In the genomic region with DNA sequence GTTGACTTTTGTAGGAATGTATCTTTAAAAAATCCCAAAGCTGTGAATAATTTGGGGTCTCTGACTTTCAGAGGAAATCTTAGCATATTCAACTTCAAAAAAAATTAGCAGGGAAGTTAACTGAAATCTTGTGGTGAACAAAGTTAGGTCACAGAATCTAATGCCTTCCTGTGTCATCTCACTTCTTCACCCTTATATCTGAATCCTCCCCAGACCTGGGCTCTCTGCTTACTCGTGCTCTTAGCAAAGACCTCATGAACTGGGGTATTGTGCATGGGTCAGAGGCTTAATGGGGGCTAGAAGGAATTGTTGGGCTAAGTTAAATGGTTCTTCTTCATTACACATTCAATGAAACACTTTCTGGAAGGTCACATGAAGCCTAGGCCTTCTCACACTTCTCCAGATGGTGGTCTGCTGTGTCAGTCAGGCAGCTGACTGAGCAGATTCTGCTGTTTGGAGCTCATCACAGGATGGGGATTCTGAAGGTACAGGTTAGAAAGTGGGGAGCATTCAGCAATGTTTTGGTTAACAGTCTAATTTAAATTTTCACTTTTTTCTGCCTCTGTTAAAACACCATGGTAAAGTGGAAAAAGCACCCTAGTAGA, we compare ENCODE assay signal across 21 cellular contexts.
DNase-seq lines count a peak whose midpoint lies in the region; ATAC-seq, FAIRE-seq and TF ChIP-seq lines count a peak whose summit lies in the region.
"Had no signal": no experiment of that assay in that cellular context is flagged by ENCODE, and none has a peak within 500 bp of the region (broad histone marks: within the 10 kb centered on the region; RNA-seq: fewer than 3 reads in every experiment).

No MANE protein-coding gene starts in this region.

- in situ Hi-C loops in HepG2 (cut with HindIII; ENCODE audit: extremely low pct_ligation_motif_present, low pct_unique_long_range_greater_than_20kb): no loop called here
- in situ Hi-C loops in IMR-90 (cut with MboI; ENCODE audit: low sequenced_read_pairs): no loop called here

- dilution Hi-C loops in IMR-90 (cut with HindIII; ENCODE audit: low sequenced_read_pairs, unreplicated experiment): no loop called here

- no peak overlapping the region for H4K5ac ChIP-seq in IMR-90 (ENCODE audit: low read depth, low read length)

- peaks cover 38 to 39% of the 10 kb centered on the region in 2 donors for H3K4me1 Mint-ChIP-seq in immature natural killer cell
- H3K4me1 Mint-ChIP-seq: B cell had no signal

- no peak overlapping the region for H2AK5ac ChIP-seq in IMR-90 (ENCODE audit: low read depth, low read length)

- POLR2A ChIA-PET in HepG2 (lab: Yijun Ruan, JAX): no interaction called here
- POLR2A ChIA-PET in IMR-90 (lab: Charles Lee; ENCODE audit: unreplicated experiment): no interaction called here

- H3K27ac Mint-ChIP-seq in immature natural killer cell: peak overlapping the region; percentile 36 to 81 (median 60)
- H3K27ac Mint-ChIP-seq: B cell; CD4-positive, alpha-beta T cell; CD8-positive, alpha-beta T cell had no signal

- ATAC-seq in HepG2 (no peak), right lobe of liver (no peak), IMR-90 (ENCODE audit: low read depth) (no peak), GM19035 (IDR thresholded peaks at IDR 0.05; ENCODE audit: unreplicated experiment) (no peak), HG03342 (IDR thresholded peaks at IDR 0.05; ENCODE audit: unreplicated experiment) (no peak)
- ATAC-seq: A549; CD8-positive, alpha-beta T cell had no signal

- FAIRE-seq in HepG2 (lab: Jason Lieb, UNC): no peak
- FAIRE-seq: A549, D721Med, G401.6, GM12891 had no signal

- H4K20me1 ChIP-seq in HepG2 (ENCODE audit: insufficient read depth, low read length) (no peaks in the 10 kb centered on the region), IMR-90 (ENCODE audit: insufficient read depth, low read length) (no peaks in the 10 kb centered on the region)
- H4K20me1 ChIP-seq: BLaER1 treated with 17β-estradiol and CSF1 and Interleukin-3, amounts not matched to agents 10 nM and 100 nM had no signal

- no peak for TF ChIP-seq CTCF in HepG2 (CRISPR knock-in tag; IDR thresholded peaks at IDR 0.05)
- no peak for TF ChIP-seq CTCF in right lobe of liver (IDR thresholded peaks at IDR 0.05)
- TF ChIP-seq CTCF in IMR-90 (conservative IDR thresholded peaks at IDR 0.05; ENCODE audit: low read depth, low read length): no peak

- H3K9ac ChIP-seq in HepG2 (ENCODE audit: insufficient read depth, low read depth, low read length) (no peak overlapping the region), IMR-90 (ENCODE audit: low read depth, low read length) (no peak overlapping the region)
- H3K9ac ChIP-seq: BLaER1 treated with 17β-estradiol and CSF1 and Interleukin-3, amounts not matched to agents 10 nM and 100 nM had no signal

- no peak overlapping the region for H3K14ac ChIP-seq in IMR-90 (replicated peaks; ENCODE audit: low read depth, low read length)

- H2BK5ac ChIP-seq in IMR-90 (ENCODE audit: low read depth, low read length, poor library complexity, severe bottlenecking): no peak overlapping the region

- H3K79me1 ChIP-seq in IMR-90 (ENCODE audit: low read depth in 1 of 2, low read length in 2 of 2): no peaks in the 10 kb centered on the region

- H3K79me2 ChIP-seq in HepG2 (ENCODE audit: insufficient read depth, low read length): no peaks in the 10 kb centered on the region

- H3K4me3 Mint-ChIP-seq in immature natural killer cell: peak overlapping the region; percentile 20 to 72 (median 57)
- H3K4me3 Mint-ChIP-seq: B cell; CD4-positive, alpha-beta T cell; CD8-positive, alpha-beta T cell had no signal

- no peak overlapping the region for H2BK15ac ChIP-seq in IMR-90 (ENCODE audit: low read depth, low read length)

- H3K56ac ChIP-seq in IMR-90 (ENCODE audit: extremely low read depth, insufficient read depth, low read length): no peak overlapping the region

- peaks cover 0 to 9% (median 0%) of the 10 kb centered on the region in 6 donors for H3K9me3 Mint-ChIP-seq in immature natural killer cell
- H3K9me3 Mint-ChIP-seq: CD4-positive, alpha-beta T cell had no signal

- H3K27me3 ChIP-seq in HepG2 (ENCODE audit: control insufficient read depth in 1 of 2, insufficient read depth in 2 of 2, low read length in 2 of 2): no peaks in the 10 kb centered on the region
- H3K27me3 ChIP-seq in right lobe of liver: no peaks in the 10 kb centered on the region
- no peaks in the 10 kb centered on the region; the same call in 1 of the 2 replicates for H3K27me3 ChIP-seq in IMR-90 (ENCODE audit: control insufficient read depth, insufficient read depth, low read length)
- H3K27me3 ChIP-seq: BLaER1 treated with 17β-estradiol and CSF1 and Interleukin-3, amounts not matched to agents 10 nM and 100 nM had no signal

- no peak overlapping the region for H4K91ac ChIP-seq in IMR-90 (ENCODE audit: insufficient read depth, low read depth, low read length)

- H3K36me3 Mint-ChIP-seq in immature natural killer cell: peaks cover 0 to 3% (median 3%) of the 10 kb centered on the region in 3 donors
- H3K36me3 Mint-ChIP-seq: CD8-positive, alpha-beta T cell had no signal

- H3K4me3 ChIP-seq in HepG2 (replicated peaks in 1 of 3; ENCODE audit: insufficient read depth in 1 of 3, low read depth in 2 of 3, low read length in 3 of 3) (no peak overlapping the region), right lobe of liver (no peak overlapping the region), IMR-90 (ENCODE audit: insufficient read depth, low read depth, low read length) (no peak overlapping the region)
- H3K4me3 ChIP-seq: A549; BLaER1 treated with 17β-estradiol and CSF1 and Interleukin-3, amounts not matched to agents 10 nM and 100 nM had no signal

- no peak overlapping the region for H4K8ac ChIP-seq in IMR-90 (ENCODE audit: low read depth in 2 of 2, low read length in 2 of 2)

- no peaks in the 10 kb centered on the region for H3K36me3 ChIP-seq in HepG2 (replicated peaks in 1 of 2; ENCODE audit: control insufficient read depth in 1 of 2, insufficient read depth in 2 of 2, low read length in 2 of 2)
- no peaks in the 10 kb centered on the region for H3K36me3 ChIP-seq in right lobe of liver
- no peaks in the 10 kb centered on the region for H3K36me3 ChIP-seq in IMR-90 (ENCODE audit: control insufficient read depth, insufficient read depth, low read length)
- H3K36me3 ChIP-seq: BLaER1 treated with 17β-estradiol and CSF1 and Interleukin-3, amounts not matched to agents 10 nM and 100 nM had no signal

- H3K18ac ChIP-seq in IMR-90 (ENCODE audit: low read depth, low read length): no peak overlapping the region

- BruUV-seq in HepG2 (replicated peaks; lab: Mats Ljungman, UMichigan) (no TSS peak), IMR-90 (replicated peaks; lab: Mats Ljungman, UMichigan) (no TSS peak)

- H3K4me2 ChIP-seq in HepG2 (ENCODE audit: low read depth, low read length) (no peak overlapping the region), IMR-90 (ENCODE audit: low read depth, low read length) (no peak overlapping the region)
- H3K4me2 ChIP-seq: A549; BLaER1 treated with 17β-estradiol and CSF1 and Interleukin-3, amounts not matched to agents 10 nM and 100 nM had no signal

- H2BK120ac ChIP-seq in IMR-90 (ENCODE audit: low read depth, low read length): no peak overlapping the region

- TF ChIP-seq EP300 in HepG2 (IDR thresholded peaks at IDR 0.05; ENCODE audit: low read depth in 2 of 2, low read length in 2 of 2) (no peak), HepG2 (CRISPR knock-in tag; IDR thresholded peaks at IDR 0.05; ENCODE audit: borderline replicate concordance) (no peak)

- H3K27ac ChIP-seq in HepG2 (ENCODE audit: extremely low read length, insufficient read depth, low read length): no peak overlapping the region
- no peak overlapping the region for H3K27ac ChIP-seq in right lobe of liver
- H3K27ac ChIP-seq in IMR-90 (ENCODE audit: insufficient read depth, low read length): no peak overlapping the region
- H3K27ac ChIP-seq: 22Rv1; A549; BLaER1 treated with 17β-estradiol and CSF1 and Interleukin-3, amounts not matched to agents 10 nM and 100 nM; C4-2B had no signal

- no peak overlapping the region for H3K23ac ChIP-seq in IMR-90 (ENCODE audit: low read depth, low read length)

- no peaks in the 10 kb centered on the region for H3K4me1 ChIP-seq in HepG2 (ENCODE audit: insufficient read depth, low read length)
- no peaks in the 10 kb centered on the region for H3K4me1 ChIP-seq in right lobe of liver
- no peaks in the 10 kb centered on the region for H3K4me1 ChIP-seq in IMR-90 (ENCODE audit: control insufficient read depth, insufficient read depth, low read length)
- H3K4me1 ChIP-seq: A549; BLaER1 treated with 17β-estradiol and CSF1 and Interleukin-3, amounts not matched to agents 10 nM and 100 nM; Caco-2 had no signal

- TF ChIP-seq POLR2A in HepG2 (IDR thresholded peaks at IDR 0.05; ENCODE audit: insufficient read depth in 1 of 2, low read depth in 2 of 2, low read length in 2 of 2): no peak
- no peak for TF ChIP-seq POLR2A in right lobe of liver (IDR thresholded peaks at IDR 0.05)
- no peak for TF ChIP-seq POLR2A in IMR-90 (IDR thresholded peaks at IDR 0.05; ENCODE audit: low read depth, low read length)

- CTCF ChIA-PET in HepG2 (lab: Yijun Ruan, JAX; ENCODE audit: low intra/inter-chr PET ratio, low total read pairs): no interaction called here
- CTCF ChIA-PET in IMR-90 (lab: Yijun Ruan, JAX): interaction anchor here (1.4 to 1.7 kb wide), 2 partner anchors 13 kb away, joined by 4 read pairs; no protein-coding TSS in a partner anchor

- H3K4ac ChIP-seq in IMR-90 (ENCODE audit: low read depth, low read length): no peak overlapping the region

- intact Hi-C loops in HepG2 (cut with micrococcal nuclease; ENCODE audit: unreplicated experiment): no loop called here
- intact Hi-C loops in right lobe of liver (cut with DNase I): no loop called here
- intact Hi-C loops in IMR-90 (cut with micrococcal nuclease): no loop called here

- no peaks in the 10 kb centered on the region for H3K9me1 ChIP-seq in IMR-90 (ENCODE audit: insufficient read depth, low read length)

- no peak for TF ChIP-seq RAD21 in HepG2 (CRISPR knock-in tag; IDR thresholded peaks at IDR 0.05)
- no peak for TF ChIP-seq RAD21 in IMR-90 (IDR thresholded peaks at IDR 0.05; ENCODE audit: low read length)

- no peak overlapping the region for H2AFZ ChIP-seq in HepG2 (ENCODE audit: low read length)
- no peak overlapping the region for H2AFZ ChIP-seq in IMR-90 (replicated peaks; ENCODE audit: low read length, poor library complexity)

- DNase-seq in HepG2 (ENCODE audit: low spot score): no peak
- no peak for DNase-seq in right lobe of liver
- no peak for DNase-seq in IMR-90
- DNase-seq in immature natural killer cell: peak in 1 of 3 donors; percentile 8
- DNase-seq: AML-193; Caco-2; Calu3; CD4-positive, alpha-beta T cell; CD8-positive, alpha-beta T cell; DMS79 treated with DMSO at 0.1 percent for 48 hours; GF-D8 had no signal

- peaks cover 3 to 17% (median 5%) of the 10 kb centered on the region in 3 donors for H3K27me3 Mint-ChIP-seq in immature natural killer cell (ENCODE audit: low read depth in 3 of 3)

- H3K9me3 ChIP-seq in HepG2 (ENCODE audit: low read length): no peaks in the 10 kb centered on the region
- H3K9me3 ChIP-seq in right lobe of liver: no peaks in the 10 kb centered on the region
- no peaks in the 10 kb centered on the region for H3K9me3 ChIP-seq in IMR-90 (ENCODE audit: control insufficient read depth, insufficient read depth, low read length)
- H3K9me3 ChIP-seq: A549, Caco-2 had no signal

- no peak overlapping the region for H2BK20ac ChIP-seq in IMR-90 (ENCODE audit: low read depth, low read length)

- H2AK9ac ChIP-seq in IMR-90 (replicated peaks; ENCODE audit: low read depth, low read length, poor library complexity): peak overlapping the region; percentile 16

- WGBS in HepG2 (ENCODE audit: low lambda C conversion rate): 0% methylated on average over 1 of the region's 1 CpG
- WGBS in right lobe of liver (ENCODE audit: insufficient coverage, low coverage, low lambda C conversion rate, missing lambda C conversion rate): 43% methylated on average over 1 of the region's 1 CpG
- WGBS in IMR-90 (ENCODE audit: extremely low coverage in 2 of 2, insufficient read length in 1 of 2), 2 experiments: no CpG with 5 or more reads among the region's 1 CpG
